14 cellular contexts compared by ENCODE assay signal in genomic region chr4:103634236-103634635, GRCh38.
DNase-seq lines count a peak whose midpoint lies in the region; ATAC-seq and TF ChIP-seq lines count a peak whose summit lies in the region.
"Had no signal": no experiment of that assay in that cellular context is flagged by ENCODE, and none has a peak within 500 bp of the region (broad histone marks: within the 10 kb centered on the region; RNA-seq: fewer than 3 reads in every experiment).

No MANE protein-coding gene starts in this region.

- DNase-seq in A673 (ENCODE audit: low spot score): peak; percentile 2
- peak; percentile 11 for DNase-seq in GM23338 (ENCODE audit: low spot score)
- DNase-seq in epithelial cell of esophagus (ENCODE audit: low read depth): peak; percentile 22
- no peak for DNase-seq in GM13977 (ENCODE audit: low spot score)
- DNase-seq in activated CD4-positive, alpha-beta T cell treated with anti-CD3 and anti-CD28 coated beads for 36 hours: no peak
- DNase-seq: activated CD4-positive, alpha-beta T cell treated with anti-CD3 and anti-CD28 coated beads, Interleukin-2, amount 50 U/mL, for 48 hours; activated T-cell treated with anti-CD3 and anti-CD28 coated beads, Interleukin-2, amount 50 U/mL, for 48 hours; DND-41; NCI-H187 had no signal

- no peaks in the 10 kb centered on the region for H3K9me3 ChIP-seq in A673 (ENCODE audit: low read depth, low read length, poor library complexity, severe bottlenecking)
- H3K9me3 ChIP-seq in OCI-LY3 (ENCODE audit: insufficient read depth, low read length): no peaks in the 10 kb centered on the region

- H3K36me3 ChIP-seq in A673 (ENCODE audit: insufficient read depth, low read length, poor library complexity, severe bottlenecking): no peaks in the 10 kb centered on the region
- H3K36me3 ChIP-seq in GM23338 (ENCODE audit: insufficient read depth): no peaks in the 10 kb centered on the region
- H3K36me3 ChIP-seq in OCI-LY3 (replicated peaks; ENCODE audit: low read depth, low read length): no peaks in the 10 kb centered on the region

- H3K27me3 ChIP-seq in A673 (replicated peaks; ENCODE audit: insufficient read depth, low read depth, low read length, poor library complexity) (no peaks in the 10 kb centered on the region), GM23338 (ENCODE audit: insufficient read depth) (no peaks in the 10 kb centered on the region), OCI-LY3 (ENCODE audit: low read depth, low read length) (no peaks in the 10 kb centered on the region)

- no TSS peak for BruUV-seq in A673 (replicated peaks; lab: Mats Ljungman, UMichigan)

- no peaks in the 10 kb centered on the region for H3K9me2 ChIP-seq in GM23338 (ENCODE audit: insufficient read depth)

- no peak overlapping the region for H3K4me3 Mint-ChIP-seq in GM23338
- H3K4me3 Mint-ChIP-seq in activated CD4-positive, alpha-beta T cell treated with anti-CD3 and anti-CD28 coated beads for 36 hours: no peak overlapping the region
- H3K4me3 Mint-ChIP-seq: central memory CD8-positive, alpha-beta T cell; nephron had no signal

- no peaks in the 10 kb centered on the region for H3F3A ChIP-seq in GM23338 (replicated peaks; ENCODE audit: low read depth)

- H4K20me1 ChIP-seq in GM23338 (replicated peaks; ENCODE audit: insufficient read depth) (no peaks in the 10 kb centered on the region), OCI-LY3 (ENCODE audit: insufficient read depth, low read length) (no peaks in the 10 kb centered on the region)

- CTCF ChIA-PET in A673 (lab: Charles Lee): no interaction called here
- CTCF ChIA-PET in activated CD4-positive, alpha-beta T cell treated with anti-CD3 and anti-CD28 coated beads for 36 hours (lab: Charles Lee): interaction anchor here (1.2 kb wide), 1 partner anchor 10 kb away, joined by 4 read pairs; no protein-coding TSS in a partner anchor

- TF ChIP-seq CTCF in A673 (conservative IDR thresholded peaks at IDR 0.05; ENCODE audit: low read depth, low read length) (peak; percentile 34), GM23338 (conservative IDR thresholded peaks at IDR 0.05; ENCODE audit: low read depth in 2 of 2) (peak; percentile 32 to 35; a peak in 3 of 4 replicates), OCI-LY3 (IDR thresholded peaks at IDR 0.05; ENCODE audit: low read depth, low read length) (peak; percentile 50), epithelial cell of esophagus (IDR thresholded peaks at IDR 0.05; ENCODE audit: insufficient read depth, low read depth, low read length, missing control alignments) (peak; percentile 35), GM13977 (IDR thresholded peaks at IDR 0.05; ENCODE audit: extremely low read depth, insufficient read depth, missing control alignments) (no peak)

- no peaks in the 10 kb centered on the region for H3K36me3 Mint-ChIP-seq in GM23338 (ENCODE audit: low read depth)
- no peaks in the 10 kb centered on the region for H3K36me3 Mint-ChIP-seq in activated CD4-positive, alpha-beta T cell treated with anti-CD3 and anti-CD28 coated beads for 36 hours (ENCODE audit: low read depth)

- H3K4me3 ChIP-seq in A673 (ENCODE audit: low read depth, low read length, poor library complexity, severe bottlenecking): no peak overlapping the region
- H3K4me3 ChIP-seq in GM23338: no peak overlapping the region
- no peak overlapping the region for H3K4me3 ChIP-seq in OCI-LY3 (ENCODE audit: low read length)
- no peak overlapping the region for H3K4me3 ChIP-seq in epithelial cell of esophagus (ENCODE audit: low read length)
- H3K4me3 ChIP-seq: lung had no signal

- no peaks in the 10 kb centered on the region for H3K79me2 ChIP-seq in GM23338 (replicated peaks; ENCODE audit: insufficient read depth)
- H3K79me2 ChIP-seq in OCI-LY3 (ENCODE audit: low read length): no peaks in the 10 kb centered on the region

- H3K27me3 Mint-ChIP-seq in GM23338 (ENCODE audit: insufficient read depth, low read depth, poor library complexity): no peaks in the 10 kb centered on the region
- H3K27me3 Mint-ChIP-seq in activated CD4-positive, alpha-beta T cell treated with anti-CD3 and anti-CD28 coated beads for 36 hours: no peaks in the 10 kb centered on the region
- H3K27me3 Mint-ChIP-seq: central memory CD8-positive, alpha-beta T cell had no signal

- no peaks in the 10 kb centered on the region; the same call in 2 of the 3 replicates for H3K4me1 Mint-ChIP-seq in GM23338
- no peaks in the 10 kb centered on the region for H3K4me1 Mint-ChIP-seq in activated CD4-positive, alpha-beta T cell treated with anti-CD3 and anti-CD28 coated beads for 36 hours
- H3K4me1 Mint-ChIP-seq: central memory CD8-positive, alpha-beta T cell; nephron had no signal

- no peaks in the 10 kb centered on the region for H3K4me1 ChIP-seq in A673 (ENCODE audit: insufficient read depth, low read length, poor library complexity, severe bottlenecking)
- no peaks in the 10 kb centered on the region for H3K4me1 ChIP-seq in GM23338 (ENCODE audit: insufficient read depth)
- H3K4me1 ChIP-seq in OCI-LY3 (ENCODE audit: low read length): no peaks in the 10 kb centered on the region

- H2AFZ ChIP-seq in GM23338 (no peak overlapping the region), OCI-LY3 (ENCODE audit: low read depth, low read length) (no peak overlapping the region)

- H3K27ac ChIP-seq in A673 (ENCODE audit: low read depth, low read length, poor library complexity, severe bottlenecking) (no peak overlapping the region), GM23338 (ENCODE audit: low read depth) (no peak overlapping the region), OCI-LY3 (ENCODE audit: low read length) (no peak overlapping the region)

- no peak overlapping the region for H3K9ac ChIP-seq in OCI-LY3 (ENCODE audit: low read length)

- ATAC-seq in GM23338 (no peak), HG02642 (IDR thresholded peaks at IDR 0.05; ENCODE audit: poor library complexity, unreplicated experiment) (no peak)
- no peak for ATAC-seq in activated CD4-positive, alpha-beta T cell treated with anti-CD3 and anti-CD28 coated beads for 36 hours

- POLR2A ChIA-PET in A673 (lab: Charles Lee; ENCODE audit: low non-redundant PET): no interaction called here
- POLR2A ChIA-PET in activated CD4-positive, alpha-beta T cell treated with anti-CD3 and anti-CD28 coated beads for 36 hours (lab: Charles Lee): no interaction called here

- no peak overlapping the region for H3K27ac Mint-ChIP-seq in GM23338
- no peak overlapping the region for H3K27ac Mint-ChIP-seq in activated CD4-positive, alpha-beta T cell treated with anti-CD3 and anti-CD28 coated beads for 36 hours
- H3K27ac Mint-ChIP-seq: nephron had no signal

- H3K4me2 ChIP-seq in GM23338 (no peak overlapping the region), OCI-LY3 (ENCODE audit: low read length) (no peak overlapping the region)

- no peaks in the 10 kb centered on the region for H3K9me3 Mint-ChIP-seq in GM23338
- H3K9me3 Mint-ChIP-seq in activated CD4-positive, alpha-beta T cell treated with anti-CD3 and anti-CD28 coated beads for 36 hours (ENCODE audit: low read depth): no peaks in the 10 kb centered on the region
- H3K9me3 Mint-ChIP-seq: nephron had no signal

- in situ Hi-C loops in GM13977 (cut with MboI; ENCODE audit: low pct_unique_long_range_greater_than_20kb, low sequenced_read_pairs, unreplicated experiment): no loop called here

- intact Hi-C loops in A673 (cut with micrococcal nuclease; ENCODE audit: unreplicated experiment): loop anchor here (5.0 to 10.0 kb wide), 2 partner anchors 151 to 283 kb away; no protein-coding TSS in a partner anchor
- intact Hi-C loops in activated CD4-positive, alpha-beta T cell treated with anti-CD3 and anti-CD28 coated beads for 36 hours (cut with DNase I, micrococcal nuclease): no loop called here

TF ChIP-seq in GM23338, 12 proteins besides CTCF, POLR2A, EP300 and RAD21 (continues in another document):
- TF ChIP-seq CREB1 (CRISPR knock-in tag; IDR thresholded peaks at IDR 0.05; ENCODE audit: low read depth) (no peak), ZNF331 (CRISPR knock-in tag; IDR thresholded peaks at IDR 0.05; ENCODE audit: low read depth) (no peak), NANOG (IDR thresholded peaks at IDR 0.05; ENCODE audit: borderline replicate concordance) (no peak), ETS1 (IDR thresholded peaks at IDR 0.05) (no peak), REST (IDR thresholded peaks at IDR 0.05; ENCODE audit: unreplicated experiment) (no peak), ZNF114 (CRISPR knock-in tag; IDR thresholded peaks at IDR 0.05) (no peak)

Comparison
In these comparisons a context has a peak if more than half of its experiments do, and no peak if none do; other contexts are left out.
1. DNase-seq: peak in A673 (single experiment), GM23338 (single experiment) and epithelial cell of esophagus (single experiment); none in GM13977 (single experiment) and activated CD4-positive, alpha-beta T cell treated with anti-CD3 and anti-CD28 coated beads for 36 hours (single experiment).